ENCODE assay signal across 12 cellular contexts in genomic region chr10:132648871-132649528, GRCh38.
"Had no signal": no experiment of that assay in that cellular context is flagged by ENCODE, and none has a peak within 500 bp of the region (broad histone marks: within the 10 kb centered on the region; RNA-seq: fewer than 3 reads in every experiment).

No MANE protein-coding gene starts in this region.

- DNase-seq: activated CD4-positive, alpha-beta T cell treated with anti-CD3 and anti-CD28 coated beads, Interleukin-2, amount 50 U/mL, for 4 hours; activated CD4-positive, CD25-positive, alpha-beta regulatory T cell treated with anti-CD3 and anti-CD28 coated beads, Interleukin-2, amount 50 U/mL, for 72 hours; activated naive CD4-positive, alpha-beta T cell treated with anti-CD3 and anti-CD28 coated beads, Interleukin-2, amount 10 ng/mL, durations not matched to agents 7 days and 5 days; colonic mucosa; kidney glomerular epithelial cell; stimulated activated naive B cell treated with anti-CD40 and anti-IgM and Interleukin-4, amounts not matched to agents 10 μg/mL and 1 μg/mL and 100 μg/mL, for 72 hours; T-cell; T1000; trophoblast cell had no signal

- H3K4me3 ChIP-seq: cardiac muscle cell, colonic mucosa had no signal

- H3K9me3 Mint-ChIP-seq: activated naive CD4-positive, alpha-beta T cell treated with anti-CD3 and anti-CD28 coated beads, Interleukin-2, amount 10 ng/mL, durations not matched to agents 7 days and 5 days; nephron; stimulated activated naive B cell treated with anti-CD40 and anti-IgM and Interleukin-4, amounts not matched to agents 10 μg/mL and 1 μg/mL and 100 μg/mL, for 72 hours; T-cell had no signal

- H3K36me3 Mint-ChIP-seq: activated naive CD4-positive, alpha-beta T cell treated with anti-CD3 and anti-CD28 coated beads, Interleukin-2, amount 10 ng/mL, durations not matched to agents 7 days and 5 days had no signal

- H3K27me3 Mint-ChIP-seq: activated naive CD4-positive, alpha-beta T cell treated with anti-CD3 and anti-CD28 coated beads, Interleukin-2, amount 10 ng/mL, durations not matched to agents 7 days and 5 days; stimulated activated naive B cell treated with anti-CD40 and anti-IgM and Interleukin-4, amounts not matched to agents 10 μg/mL and 1 μg/mL and 100 μg/mL, for 72 hours; T-cell had no signal

- H3K36me3 ChIP-seq: cardiac muscle cell, colonic mucosa had no signal

- H3K27ac Mint-ChIP-seq: activated naive CD4-positive, alpha-beta T cell treated with anti-CD3 and anti-CD28 coated beads, Interleukin-2, amount 10 ng/mL, durations not matched to agents 7 days and 5 days; nephron; stimulated activated naive B cell treated with anti-CD40 and anti-IgM and Interleukin-4, amounts not matched to agents 10 μg/mL and 1 μg/mL and 100 μg/mL, for 72 hours; T-cell had no signal

- H3K27ac ChIP-seq: cardiac muscle cell, colonic mucosa had no signal

- H3K4me1 Mint-ChIP-seq: activated naive CD4-positive, alpha-beta T cell treated with anti-CD3 and anti-CD28 coated beads, Interleukin-2, amount 10 ng/mL, durations not matched to agents 7 days and 5 days; T-cell had no signal

- H3K4me3 Mint-ChIP-seq: activated naive CD4-positive, alpha-beta T cell treated with anti-CD3 and anti-CD28 coated beads, Interleukin-2, amount 10 ng/mL, durations not matched to agents 7 days and 5 days; nephron; stimulated activated naive B cell treated with anti-CD40 and anti-IgM and Interleukin-4, amounts not matched to agents 10 μg/mL and 1 μg/mL and 100 μg/mL, for 72 hours; T-cell had no signal

- H3K27me3 ChIP-seq: cardiac muscle cell, colonic mucosa had no signal

- H3K9me3 ChIP-seq: colonic mucosa had no signal

- ATAC-seq: esophagus mucosa; stimulated activated naive B cell treated with anti-CD40 and anti-IgM and Interleukin-4, amounts not matched to agents 10 μg/mL and 1 μg/mL and 100 μg/mL, for 72 hours; T-cell had no signal

- H3K4me1 ChIP-seq: colonic mucosa had no signal
